16 cellular contexts compared by ENCODE assay signal in the genomic region with DNA sequence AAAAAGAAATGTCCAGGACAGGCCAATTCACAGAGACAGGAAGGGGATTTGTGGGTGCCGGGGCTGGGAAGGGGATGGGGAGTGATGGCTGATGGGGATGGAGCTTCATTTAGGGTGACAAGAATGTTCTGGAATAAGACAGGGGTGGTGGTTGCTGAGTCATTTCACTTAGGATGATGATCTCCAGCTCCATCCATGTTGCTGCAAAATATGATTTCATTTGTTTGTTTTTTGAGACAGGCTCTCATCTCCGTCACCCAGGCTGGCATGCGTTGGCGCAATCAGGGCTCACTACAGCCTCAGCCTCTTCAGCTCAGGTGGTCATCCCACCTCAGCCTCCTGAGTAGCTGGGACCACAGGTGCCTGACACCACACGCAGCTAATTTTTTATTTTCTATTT. TPM values are rescaled to one million over a fixed set of nuclear protein-coding genes. Genes with fewer than 3 reads are reported as not detected.
DNase-seq lines count a peak whose midpoint lies in the region; ATAC-seq lines count a peak whose summit lies in the region.
"Had no signal": no experiment of that assay in that cellular context is flagged by ENCODE, and none has a peak within 500 bp of the region (broad histone marks: within the 10 kb centered on the region; RNA-seq: fewer than 3 reads in every experiment).

No MANE protein-coding gene starts in this region.

- no peaks in the 10 kb centered on the region for H4K20me1 ChIP-seq in Karpas-422 (ENCODE audit: insufficient read depth, low read depth, low read length)

- no peaks in the 10 kb centered on the region for H3K36me3 Mint-ChIP-seq in activated naive CD8-positive, alpha-beta T cell treated with anti-CD3 and anti-CD28 coated beads, Interleukin-2, amount 10 ng/mL, durations not matched to agents 7 days and 5 days
- H3K36me3 Mint-ChIP-seq in activated naive CD8-positive, alpha-beta T cell treated with anti-CD3 and anti-CD28 coated beads, Interleukin-2, amount 50 U/mL, for 24 hours (ENCODE audit: low read depth): no peaks in the 10 kb centered on the region
- H3K36me3 Mint-ChIP-seq in activated T-helper 17 cell treated with anti-CD3 and anti-CD28 coated beads, Interleukin-2, amount 50 U/mL, for 72 hours (ENCODE audit: low read depth): no peaks in the 10 kb centered on the region
- no peaks in the 10 kb centered on the region for H3K36me3 Mint-ChIP-seq in stimulated activated memory B cell treated with anti-CD40 and anti-IgM and Interleukin-4, amounts not matched to agents 10 μg/mL and 1 μg/mL and 100 μg/mL, for 72 hours

- H3K36me3 ChIP-seq in Karpas-422 (ENCODE audit: insufficient read depth, low read length): no peaks in the 10 kb centered on the region
- H3K36me3 ChIP-seq: suprapubic skin had no signal

- H2AFZ ChIP-seq in Karpas-422 (ENCODE audit: low read length): no peak overlapping the region

- no peak overlapping the region for H3K4me3 Mint-ChIP-seq in activated naive CD8-positive, alpha-beta T cell treated with anti-CD3 and anti-CD28 coated beads, Interleukin-2, amount 10 ng/mL, durations not matched to agents 7 days and 5 days
- H3K4me3 Mint-ChIP-seq in activated naive CD8-positive, alpha-beta T cell treated with anti-CD3 and anti-CD28 coated beads, Interleukin-2, amount 50 U/mL, for 24 hours: no peak overlapping the region
- H3K4me3 Mint-ChIP-seq in activated T-helper 17 cell treated with anti-CD3 and anti-CD28 coated beads, Interleukin-2, amount 50 U/mL, for 72 hours: peak overlapping the region; percentile 42
- H3K4me3 Mint-ChIP-seq in stimulated activated memory B cell treated with anti-CD40 and anti-IgM and Interleukin-4, amounts not matched to agents 10 μg/mL and 1 μg/mL and 100 μg/mL, for 72 hours: no peak overlapping the region

- H3K27me3 Mint-ChIP-seq in activated naive CD8-positive, alpha-beta T cell treated with anti-CD3 and anti-CD28 coated beads, Interleukin-2, amount 10 ng/mL, durations not matched to agents 7 days and 5 days: peaks cover under 1% of the 10 kb centered on the region
- no peaks in the 10 kb centered on the region for H3K27me3 Mint-ChIP-seq in activated naive CD8-positive, alpha-beta T cell treated with anti-CD3 and anti-CD28 coated beads, Interleukin-2, amount 50 U/mL, for 24 hours
- no peaks in the 10 kb centered on the region for H3K27me3 Mint-ChIP-seq in activated T-helper 17 cell treated with anti-CD3 and anti-CD28 coated beads, Interleukin-2, amount 50 U/mL, for 72 hours
- no peaks in the 10 kb centered on the region for H3K27me3 Mint-ChIP-seq in stimulated activated memory B cell treated with anti-CD40 and anti-IgM and Interleukin-4, amounts not matched to agents 10 μg/mL and 1 μg/mL and 100 μg/mL, for 72 hours
- H3K27me3 Mint-ChIP-seq: progenitor cell of endocrine pancreas had no signal

- H3K27me3 ChIP-seq in Karpas-422 (ENCODE audit: low read length): no peaks in the 10 kb centered on the region
- H3K27me3 ChIP-seq: suprapubic skin had no signal

- no peak overlapping the region for H3K9ac ChIP-seq in Karpas-422 (ENCODE audit: low read length)

- H3K9me3 Mint-ChIP-seq in activated naive CD8-positive, alpha-beta T cell treated with anti-CD3 and anti-CD28 coated beads, Interleukin-2, amount 10 ng/mL, durations not matched to agents 7 days and 5 days: no peaks in the 10 kb centered on the region
- H3K9me3 Mint-ChIP-seq in activated naive CD8-positive, alpha-beta T cell treated with anti-CD3 and anti-CD28 coated beads, Interleukin-2, amount 50 U/mL, for 24 hours: no peaks in the 10 kb centered on the region
- no peaks in the 10 kb centered on the region for H3K9me3 Mint-ChIP-seq in activated T-helper 17 cell treated with anti-CD3 and anti-CD28 coated beads, Interleukin-2, amount 50 U/mL, for 72 hours
- H3K9me3 Mint-ChIP-seq in stimulated activated memory B cell treated with anti-CD40 and anti-IgM and Interleukin-4, amounts not matched to agents 10 μg/mL and 1 μg/mL and 100 μg/mL, for 72 hours: peaks cover 3% of the 10 kb centered on the region

- no peaks in the 10 kb centered on the region for H3K9me3 ChIP-seq in Karpas-422 (ENCODE audit: low read length)
- H3K9me3 ChIP-seq: suprapubic skin had no signal

- peak overlapping the region; percentile 76 for H3K27ac Mint-ChIP-seq in activated naive CD8-positive, alpha-beta T cell treated with anti-CD3 and anti-CD28 coated beads, Interleukin-2, amount 10 ng/mL, durations not matched to agents 7 days and 5 days
- H3K27ac Mint-ChIP-seq in activated naive CD8-positive, alpha-beta T cell treated with anti-CD3 and anti-CD28 coated beads, Interleukin-2, amount 50 U/mL, for 24 hours: no peak overlapping the region
- H3K27ac Mint-ChIP-seq in activated T-helper 17 cell treated with anti-CD3 and anti-CD28 coated beads, Interleukin-2, amount 50 U/mL, for 72 hours: peak overlapping the region; percentile 59
- peak overlapping the region; percentile 93 for H3K27ac Mint-ChIP-seq in stimulated activated memory B cell treated with anti-CD40 and anti-IgM and Interleukin-4, amounts not matched to agents 10 μg/mL and 1 μg/mL and 100 μg/mL, for 72 hours
- H3K27ac Mint-ChIP-seq: progenitor cell of endocrine pancreas had no signal

- peaks cover 17% of the 10 kb centered on the region for H3K4me1 ChIP-seq in Karpas-422 (ENCODE audit: low read length)

- no peak for DNase-seq in activated naive CD8-positive, alpha-beta T cell treated with anti-CD3 and anti-CD28 coated beads, Interleukin-2, amount 10 ng/mL, durations not matched to agents 7 days and 5 days
- no peak for DNase-seq in activated naive CD8-positive, alpha-beta T cell treated with anti-CD3 and anti-CD28 coated beads, Interleukin-2, amount 50 U/mL, for 24 hours
- DNase-seq in M059J (ENCODE audit: low read depth) (peak; percentile 31), GDM1 (lab: John Stamatoyannopoulos, UW) (no peak), Karpas-422 (no peak), globus pallidus (ENCODE audit: low spot score) (no peak)
- DNase-seq: DMS153; kidney glomerular epithelial cell; NCI-H2081; NCI-H774; stimulated activated CD4-positive, alpha-beta T cell treated with anti-CD3 and anti-CD28 coated beads, Interleukin-12 subunit alpha, Interleukin-12 subunit beta, amount 100 ng/mL, for 4 hours had no signal

- peaks cover 16% of the 10 kb centered on the region for H3K4me1 Mint-ChIP-seq in activated naive CD8-positive, alpha-beta T cell treated with anti-CD3 and anti-CD28 coated beads, Interleukin-2, amount 10 ng/mL, durations not matched to agents 7 days and 5 days
- H3K4me1 Mint-ChIP-seq in activated naive CD8-positive, alpha-beta T cell treated with anti-CD3 and anti-CD28 coated beads, Interleukin-2, amount 50 U/mL, for 24 hours: peaks cover 28% of the 10 kb centered on the region
- H3K4me1 Mint-ChIP-seq in activated T-helper 17 cell treated with anti-CD3 and anti-CD28 coated beads, Interleukin-2, amount 50 U/mL, for 72 hours: peaks cover 6% of the 10 kb centered on the region
- H3K4me1 Mint-ChIP-seq in stimulated activated memory B cell treated with anti-CD40 and anti-IgM and Interleukin-4, amounts not matched to agents 10 μg/mL and 1 μg/mL and 100 μg/mL, for 72 hours: peaks cover 58% of the 10 kb centered on the region

- H3K79me2 ChIP-seq in Karpas-422 (ENCODE audit: low read length): no peaks in the 10 kb centered on the region

- H3K27ac ChIP-seq in Karpas-422 (ENCODE audit: low read length): no peak overlapping the region
- H3K27ac ChIP-seq: epithelial cell of prostate had no signal

- H3K4me2 ChIP-seq in Karpas-422 (ENCODE audit: low read depth, low read length, poor library complexity, severe bottlenecking): no peak overlapping the region

- H3K9me2 ChIP-seq in Karpas-422 (replicated peaks; ENCODE audit: insufficient read depth, low read length): no peaks in the 10 kb centered on the region

- H3K4me3 ChIP-seq in Karpas-422 (ENCODE audit: low read length): no peak overlapping the region
- H3K4me3 ChIP-seq: suprapubic skin had no signal

- ATAC-seq in activated naive CD8-positive, alpha-beta T cell treated with anti-CD3 and anti-CD28 coated beads, Interleukin-2, amount 10 ng/mL, durations not matched to agents 7 days and 5 days (ENCODE audit: low read depth): no peak
- ATAC-seq in activated naive CD8-positive, alpha-beta T cell treated with anti-CD3 and anti-CD28 coated beads, Interleukin-2, amount 50 U/mL, for 24 hours: no peak
- peak; percentile 12 for ATAC-seq in activated T-helper 17 cell treated with anti-CD3 and anti-CD28 coated beads, Interleukin-2, amount 50 U/mL, for 72 hours (replicated peaks)
- no peak for ATAC-seq in stimulated activated memory B cell treated with anti-CD40 and anti-IgM and Interleukin-4, amounts not matched to agents 10 μg/mL and 1 μg/mL and 100 μg/mL, for 72 hours

- POLR2A ChIA-PET in activated naive CD8-positive, alpha-beta T cell treated with anti-CD3 and anti-CD28 coated beads, Interleukin-2, amount 10 ng/mL, durations not matched to agents 7 days and 5 days (lab: Charles Lee): interaction anchor here (0.6 to 2.9 kb wide), 5 partner anchors 9 to 373 kb away, joined by 3 to 43 read pairs (median 15); a partner anchor contains a TSS

RNA-seq across cellular contexts. Expression of a gene that starts 3.1 kb away (rescaled TPM):
- total RNA-seq in activated naive CD8-positive, alpha-beta T cell treated with anti-CD3 and anti-CD28 coated beads, Interleukin-2, amount 10 ng/mL, durations not matched to agents 7 days and 5 days: 1 to 10 TPM; 1.1 to 1.4 TPM
- total RNA-seq in M059J (2014; rRNA removed; shearing (Covaris generic)): not detected in 2 replicates
- total RNA-seq in activated T-helper 17 cell treated with anti-CD3 and anti-CD28 coated beads, Interleukin-2, amount 50 U/mL, for 72 hours: 1 to 10 TPM in 1 of 2 donors, under 1 TPM in 1; 0.61 to 1.0 TPM
- total RNA-seq in Karpas-422 (2014; rRNA removed; shearing (Covaris generic); ENCODE audit: low replicate concordance): not detected in 2 replicates
- total RNA-seq: suprapubic skin had no signal

RNA-seq across cellular contexts. Expression of a gene that starts 10.2 kb away (rescaled TPM):
- 10 to 100 TPM in 1 of 2 experiments, 1 to 10 TPM in 1; 9.7 to 10.4 TPM for total RNA-seq in activated naive CD8-positive, alpha-beta T cell treated with anti-CD3 and anti-CD28 coated beads, Interleukin-2, amount 10 ng/mL, durations not matched to agents 7 days and 5 days
- total RNA-seq in M059J (2014; rRNA removed; shearing (Covaris generic)): 1.5 and 2.9 TPM in 2 replicates
- total RNA-seq in activated T-helper 17 cell treated with anti-CD3 and anti-CD28 coated beads, Interleukin-2, amount 50 U/mL, for 72 hours: 1 to 10 TPM; 2.0 to 6.1 TPM
- 1.9 and 7.2 TPM in 2 replicates for total RNA-seq in Karpas-422 (2014; rRNA removed; shearing (Covaris generic); ENCODE audit: low replicate concordance)

RNA-seq across cellular contexts. Expression of a gene that starts 22.6 kb away (rescaled TPM):
- under 1 TPM in 1 of 2 experiments, not detected in 1; 0.14 TPM for total RNA-seq in activated naive CD8-positive, alpha-beta T cell treated with anti-CD3 and anti-CD28 coated beads, Interleukin-2, amount 10 ng/mL, durations not matched to agents 7 days and 5 days
- total RNA-seq in M059J (2014; rRNA removed; shearing (Covaris generic)): not detected in 2 replicates
- under 1 TPM; 0.09 to 0.32 TPM for total RNA-seq in activated T-helper 17 cell treated with anti-CD3 and anti-CD28 coated beads, Interleukin-2, amount 50 U/mL, for 72 hours
- not detected in 2 replicates for total RNA-seq in Karpas-422 (2014; rRNA removed; shearing (Covaris generic); ENCODE audit: low replicate concordance)
- total RNA-seq: progenitor cell of endocrine pancreas had no signal

RNA-seq across cellular contexts. Expression of a gene that starts 22.7 kb away (rescaled TPM):
- 100 to 1,000 TPM; 171 TPM for total RNA-seq in activated naive CD8-positive, alpha-beta T cell treated with anti-CD3 and anti-CD28 coated beads, Interleukin-2, amount 10 ng/mL, durations not matched to agents 7 days and 5 days
- 36.9 and 44.0 TPM in 2 replicates for total RNA-seq in M059J (2014; rRNA removed; shearing (Covaris generic))
- total RNA-seq in activated T-helper 17 cell treated with anti-CD3 and anti-CD28 coated beads, Interleukin-2, amount 50 U/mL, for 72 hours: 100 to 1,000 TPM in 1 of 2 donors, 10 to 100 TPM in 1; 99.5 to 119 TPM
- total RNA-seq in Karpas-422 (2014; rRNA removed; shearing (Covaris generic); ENCODE audit: low replicate concordance): 27.2 and 55.8 TPM in 2 replicates

RNA-seq across cellular contexts. Expression of a gene that starts 23.2 kb away (rescaled TPM):
- total RNA-seq in activated naive CD8-positive, alpha-beta T cell treated with anti-CD3 and anti-CD28 coated beads, Interleukin-2, amount 10 ng/mL, durations not matched to agents 7 days and 5 days: 10 to 100 TPM; 69.8 to 71.3 TPM
- total RNA-seq in M059J (2014; rRNA removed; shearing (Covaris generic)): 75.4 and 79.5 TPM in 2 replicates
- 10 to 100 TPM; 45.8 to 74.8 TPM for total RNA-seq in activated T-helper 17 cell treated with anti-CD3 and anti-CD28 coated beads, Interleukin-2, amount 50 U/mL, for 72 hours
- 57.4 and 136 TPM in 2 replicates for total RNA-seq in Karpas-422 (2014; rRNA removed; shearing (Covaris generic); ENCODE audit: low replicate concordance)
